1 cellular context compared by ENCODE assay signal in genomic region chr6:32816746-32817204, GRCh38.
TF ChIP-seq lines count a peak whose summit lies in the region.

TSS of gene HLA-DOB (minus strand) at chr6:32817002. CDS start at chr6:32816951, 51 bp downstream.

TF ChIP-seq in WTC11, 78 proteins besides CTCF, POLR2A, EP300 and RAD21 (continued from another document):
- no peak for TF ChIP-seq AFF4 (CRISPR knock-in tag; IDR thresholded peaks at IDR 0.05; ENCODE audit: borderline replicate concordance)
- TF ChIP-seq ZSCAN18 (CRISPR knock-in tag; IDR thresholded peaks at IDR 0.05): no peak
- TF ChIP-seq ZBTB43 (CRISPR knock-in tag; IDR thresholded peaks at IDR 0.05): no peak
- no peak for TF ChIP-seq STAT6 (CRISPR knock-in tag; conservative IDR thresholded peaks at IDR 0.05; ENCODE audit: low read depth)
- no peak for TF ChIP-seq ZNF263 (CRISPR knock-in tag; IDR thresholded peaks at IDR 0.05; ENCODE audit: low read depth)
- TF ChIP-seq USF2 (CRISPR knock-in tag; IDR thresholded peaks at IDR 0.05): no peak
- no peak for TF ChIP-seq RORB (CRISPR knock-in tag; IDR thresholded peaks at IDR 0.05)
